27 cellular contexts compared by ENCODE assay signal in the genomic region with DNA sequence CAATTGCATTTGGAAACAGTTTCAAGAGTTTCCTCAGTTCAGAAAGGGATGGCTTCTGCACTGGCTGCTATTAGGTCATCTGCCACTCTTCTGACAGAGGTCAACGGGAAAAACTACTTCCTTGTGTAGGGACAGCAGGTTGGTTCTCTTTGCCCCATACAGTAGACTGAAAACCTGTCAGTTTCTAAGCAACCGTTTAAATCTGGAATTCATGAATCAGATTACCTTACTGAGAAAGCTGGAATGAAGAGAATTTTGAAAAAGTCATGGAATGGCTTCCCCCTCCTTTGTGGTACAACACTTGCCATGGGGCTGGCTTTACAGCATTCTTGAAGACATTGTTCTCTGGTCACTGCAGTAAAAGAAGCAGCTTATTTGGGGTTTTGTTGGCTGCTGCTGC.
"Had no signal": no experiment of that assay in that cellular context is flagged by ENCODE, and none has a peak within 500 bp of the region (broad histone marks: within the 10 kb centered on the region; RNA-seq: fewer than 3 reads in every experiment).

No MANE protein-coding gene starts in this region.

- H3K4me1 Mint-ChIP-seq: activated B cell treated with CpG ODN at 0.5 μM for 24 hours; activated CD4-positive, alpha-beta T cell treated with anti-CD3 and anti-CD28 coated beads, Interleukin-2, amount 10 ng/mL, durations not matched to agents 24 days and 14 days; activated CD8-positive, alpha-beta memory T cell treated with anti-CD3 and anti-CD28 coated beads, Interleukin-2, amount 10 ng/mL, durations not matched to agents 7 days and 5 days; activated naive CD8-positive, alpha-beta T cell treated with anti-CD3 and anti-CD28 coated beads, Interleukin-2, amount 50 U/mL, for 24 hours; T-helper 17 cell had no signal

- H3K27me3 ChIP-seq: ascending aorta, brain microvascular endothelial cell, cardiac muscle cell, MG63, Peyer's patch had no signal

- ATAC-seq: activated CD8-positive, alpha-beta memory T cell treated with anti-CD3 and anti-CD28 coated beads, Interleukin-2, amount 10 ng/mL, durations not matched to agents 7 days and 5 days; activated naive CD4-positive, alpha-beta T cell treated with anti-CD3 and anti-CD28 coated beads, Interleukin-2, amount 50 U/mL, for 72 hours; activated naive CD8-positive, alpha-beta T cell treated with anti-CD3 and anti-CD28 coated beads, Interleukin-2, amount 50 U/mL, for 24 hours; T-helper 17 cell had no signal

- H3K4me1 ChIP-seq: ascending aorta, Peyer's patch had no signal

- H3K27ac ChIP-seq: ascending aorta, brain microvascular endothelial cell, cardiac muscle cell, Peyer's patch had no signal

- H3K36me3 ChIP-seq: ascending aorta, brain microvascular endothelial cell, cardiac muscle cell, MG63, Peyer's patch had no signal

- H3K4me3 Mint-ChIP-seq: activated B cell treated with CpG ODN at 0.5 μM for 24 hours; activated CD4-positive, alpha-beta T cell treated with anti-CD3 and anti-CD28 coated beads, Interleukin-2, amount 10 ng/mL, durations not matched to agents 24 days and 14 days; activated CD8-positive, alpha-beta memory T cell treated with anti-CD3 and anti-CD28 coated beads, Interleukin-2, amount 10 ng/mL, durations not matched to agents 7 days and 5 days; activated naive CD8-positive, alpha-beta T cell treated with anti-CD3 and anti-CD28 coated beads, Interleukin-2, amount 50 U/mL, for 24 hours; activated T-cell treated with anti-CD3 and anti-CD28 coated beads, Interleukin-2, amount 50 U/mL, for 24 hours; T-helper 17 cell had no signal

- H3K9me3 ChIP-seq: ascending aorta, MG63, Peyer's patch had no signal

- H3K36me3 Mint-ChIP-seq: activated CD8-positive, alpha-beta memory T cell treated with anti-CD3 and anti-CD28 coated beads, Interleukin-2, amount 10 ng/mL, durations not matched to agents 7 days and 5 days; activated naive CD4-positive, alpha-beta T cell treated with anti-CD3 and anti-CD28 coated beads, Interleukin-2, amount 50 U/mL, for 72 hours had no signal

- DNase-seq: activated B cell treated with CpG ODN at 0.5 μM for 24 hours; activated CD4-positive, alpha-beta T cell treated with anti-CD3 and anti-CD28 coated beads for 1 hour; activated CD4-positive, alpha-beta T cell treated with anti-CD3 and anti-CD28 coated beads, Interleukin-2, amount 10 ng/mL, durations not matched to agents 24 days and 14 days; activated CD4-positive, alpha-beta T cell treated with anti-CD3 and anti-CD28 coated beads, Interleukin-2, amount 50 U/mL, for 48 hours; activated CD8-positive, alpha-beta memory T cell treated with anti-CD3 and anti-CD28 coated beads, Interleukin-2, amount 10 ng/mL, durations not matched to agents 7 days and 5 days; activated effector memory CD4-positive, alpha-beta T cell treated with anti-CD3 and anti-CD28 coated beads, Interleukin-2, amount 50 U/mL, for 16 hours; activated naive CD4-positive, alpha-beta T cell treated with Interleukin-2 at 50 U/mL for 16 hours; activated naive CD8-positive, alpha-beta T cell treated with anti-CD3 and anti-CD28 coated beads, Interleukin-2, amount 50 U/mL, for 24 hours; activated T-cell treated with anti-CD3 and anti-CD28 coated beads, Interleukin-2, amount 50 U/mL, for 24 hours; amniotic stem cell; brain microvascular endothelial cell; MG63; MV-4-11; NCI-H1092 treated with DMSO at 0.1 percent for 48 hours; NCI-H1417 treated with DMSO at 0.1 percent for 48 hours; NCI-H1694; NCI-H2029 treated with DMSO at 0.1 percent for 48 hours; NCI-H345; NCI-H510A; NCI-H526 treated with DMSO at 0.1 percent for 48 hours; Peyer's patch; SHP77; T-helper 17 cell; T-helper 9 cell had no signal

- H3K27me3 Mint-ChIP-seq: activated B cell treated with CpG ODN at 0.5 μM for 24 hours; activated CD4-positive, alpha-beta T cell treated with anti-CD3 and anti-CD28 coated beads, Interleukin-2, amount 10 ng/mL, durations not matched to agents 24 days and 14 days; activated CD8-positive, alpha-beta memory T cell treated with anti-CD3 and anti-CD28 coated beads, Interleukin-2, amount 10 ng/mL, durations not matched to agents 7 days and 5 days; T-helper 17 cell had no signal

- H3K4me3 ChIP-seq: ascending aorta, cardiac muscle cell, MG63, Peyer's patch had no signal

- H3K9me3 Mint-ChIP-seq: activated B cell treated with CpG ODN at 0.5 μM for 24 hours; activated CD4-positive, alpha-beta T cell treated with anti-CD3 and anti-CD28 coated beads, Interleukin-2, amount 10 ng/mL, durations not matched to agents 24 days and 14 days; activated T-cell treated with anti-CD3 and anti-CD28 coated beads, Interleukin-2, amount 50 U/mL, for 24 hours had no signal

- H3K27ac Mint-ChIP-seq: activated B cell treated with CpG ODN at 0.5 μM for 24 hours; activated CD4-positive, alpha-beta T cell treated with anti-CD3 and anti-CD28 coated beads, Interleukin-2, amount 10 ng/mL, durations not matched to agents 24 days and 14 days; activated CD8-positive, alpha-beta memory T cell treated with anti-CD3 and anti-CD28 coated beads, Interleukin-2, amount 10 ng/mL, durations not matched to agents 7 days and 5 days; activated naive CD4-positive, alpha-beta T cell treated with anti-CD3 and anti-CD28 coated beads, Interleukin-2, amount 50 U/mL, for 72 hours; activated naive CD8-positive, alpha-beta T cell treated with anti-CD3 and anti-CD28 coated beads, Interleukin-2, amount 50 U/mL, for 24 hours; activated T-cell treated with anti-CD3 and anti-CD28 coated beads, Interleukin-2, amount 50 U/mL, for 24 hours; T-helper 17 cell had no signal
